In the genomic region with DNA sequence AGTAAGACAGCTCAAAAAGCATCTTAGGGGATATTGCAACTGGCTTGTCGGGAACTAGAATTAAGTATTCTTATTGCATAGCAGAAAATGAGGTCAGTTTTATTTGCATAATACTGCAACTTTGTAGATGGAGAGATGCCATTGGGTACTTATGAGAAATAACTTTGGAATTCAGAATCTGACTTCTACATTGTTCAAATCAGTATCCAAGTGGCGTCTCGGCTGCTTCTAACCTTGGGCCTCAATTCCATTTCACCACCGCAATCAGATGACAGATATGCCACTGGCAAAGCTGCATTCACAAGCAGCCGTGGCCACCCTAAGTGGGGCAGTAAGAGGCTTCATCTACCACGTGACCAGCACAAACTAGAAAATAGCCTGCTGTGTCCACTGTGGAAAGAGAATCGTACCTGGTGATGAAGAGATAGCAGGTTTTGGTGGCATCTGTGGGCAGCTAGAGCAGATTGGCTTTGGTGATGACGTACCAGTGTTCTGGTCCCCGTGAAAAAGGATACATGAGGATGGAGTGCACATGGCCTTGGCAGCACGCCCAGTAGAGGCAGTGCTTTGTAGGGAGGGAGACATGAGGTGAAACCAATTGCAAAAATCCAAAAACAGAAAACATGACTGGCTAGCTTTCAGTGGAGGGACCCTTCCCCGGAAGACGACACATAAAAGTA, we compare ENCODE assay signal across 7 cellular contexts.
DNase-seq lines count a peak whose midpoint lies in the region; ATAC-seq and TF ChIP-seq lines count a peak whose summit lies in the region.

No MANE protein-coding gene starts in this region.

- BruUV-seq in IMR-90 (replicated peaks; lab: Mats Ljungman, UMichigan), result no TSS peak

- H3K27me3 ChIP-seq in IMR-90 (ENCODE audit: control insufficient read depth, insufficient read depth, low read length) (no peaks in the 10 kb centered on the region), upper lobe of left lung (no peaks in the 10 kb centered on the region)

- no peaks in the 10 kb centered on the region for H3K27me3 Mint-ChIP-seq in naive thymus-derived CD8-positive, alpha-beta T cell

- H3K4ac ChIP-seq in IMR-90 (ENCODE audit: low read depth, low read length), result peak overlapping the region; percentile 33; the same call in 1 of the 2 replicates

- H4K91ac ChIP-seq in IMR-90 (ENCODE audit: insufficient read depth, low read depth, low read length), result no peak overlapping the region

- no peak overlapping the region; the same call in 1 of the 2 replicates for H2BK20ac ChIP-seq in IMR-90 (ENCODE audit: low read depth, low read length)

- peak in 1 of 4 donors; percentile 23 for TF ChIP-seq EP300 in upper lobe of left lung (IDR thresholded peaks at IDR 0.05)

- no peak overlapping the region for H3K9ac ChIP-seq in IMR-90 (ENCODE audit: low read depth, low read length)

- TF ChIP-seq POLR2A in IMR-90 (IDR thresholded peaks at IDR 0.05; ENCODE audit: low read depth, low read length) (no peak), upper lobe of left lung (IDR thresholded peaks at IDR 0.05) (no peak)

- no peak overlapping the region for H2AK9ac ChIP-seq in IMR-90 (replicated peaks; ENCODE audit: low read depth, low read length, poor library complexity)

- H2BK5ac ChIP-seq in IMR-90 (ENCODE audit: low read depth, low read length, poor library complexity, severe bottlenecking), result no peak overlapping the region

- in situ Hi-C loops in IMR-90 (cut with MboI; ENCODE audit: low sequenced_read_pairs), result no loop called here

- H3K4me3 ChIP-seq in IMR-90 (ENCODE audit: insufficient read depth, low read depth, low read length) (no peak overlapping the region), upper lobe of left lung (no peak overlapping the region)

- no peak overlapping the region for H3K4me3 Mint-ChIP-seq in naive thymus-derived CD8-positive, alpha-beta T cell

- CTCF ChIA-PET in IMR-90 (lab: Yijun Ruan, JAX), result interaction anchor here (1.0 to 1.6 kb wide), 2 partner anchors 10 to 21 kb away, joined by 5 read pairs; no protein-coding TSS in a partner anchor

- dilution Hi-C loops in IMR-90 (cut with HindIII; ENCODE audit: low sequenced_read_pairs, unreplicated experiment), result no loop called here

- no peaks in the 10 kb centered on the region for H3K4me1 Mint-ChIP-seq in naive thymus-derived CD8-positive, alpha-beta T cell

- H3K18ac ChIP-seq in IMR-90 (ENCODE audit: low read depth, low read length), result no peak overlapping the region; the same call in 1 of the 2 replicates

- H3K9me1 ChIP-seq in IMR-90 (ENCODE audit: insufficient read depth, low read length), result peaks cover 6% of the 10 kb centered on the region; the same call in 1 of the 2 replicates

- peak overlapping the region in 1 of 2 experiments; percentile 6; a peak in 1 of 4 replicates for H4K8ac ChIP-seq in IMR-90 (ENCODE audit: low read depth in 2 of 2, low read length in 2 of 2)

- no peak for TF ChIP-seq RAD21 in IMR-90 (IDR thresholded peaks at IDR 0.05; ENCODE audit: low read length)

- intact Hi-C loops in IMR-90 (cut with micrococcal nuclease) (no loop called here), Right ventricle myocardium superior (cut with DNase I) (no loop called here)

- 60% methylated on average over 2 of the region's 12 CpGs; no CpG with 5 or more reads in 1 of the 2 experiments for WGBS in IMR-90 (ENCODE audit: extremely low coverage in 2 of 2, insufficient read length in 1 of 2), 2 experiments
- WGBS in upper lobe of left lung, 2 donors, result 56 to 61% methylated on average over 12 of the region's 12 CpGs

- no peak overlapping the region for H3K23ac ChIP-seq in IMR-90 (ENCODE audit: low read depth, low read length)

- H3K27ac Mint-ChIP-seq in naive thymus-derived CD8-positive, alpha-beta T cell, result no peak overlapping the region

- ATAC-seq in IMR-90 (ENCODE audit: low read depth) (peak; percentile 67), Right ventricle myocardium superior (ENCODE audit: poor library complexity) (peak; percentile 57), upper lobe of left lung (ENCODE audit: low FRiP score in 2 of 2) (peak; percentile 54 to 70)
- no peak for ATAC-seq in naive thymus-derived CD8-positive, alpha-beta T cell

- no peaks in the 10 kb centered on the region for H3K9me3 Mint-ChIP-seq in naive thymus-derived CD8-positive, alpha-beta T cell

- no peak overlapping the region for H3K14ac ChIP-seq in IMR-90 (replicated peaks; ENCODE audit: low read depth, low read length)

- H3K27ac ChIP-seq in IMR-90 (ENCODE audit: insufficient read depth, low read length), result no peak overlapping the region
- H3K27ac ChIP-seq in upper lobe of left lung, result peak overlapping the region in 3 of 4 donors; percentile 17 to 47 (median 39)

- peak overlapping the region; percentile 39 for H2AFZ ChIP-seq in IMR-90 (replicated peaks; ENCODE audit: low read length, poor library complexity)

- H3K9me3 ChIP-seq in IMR-90 (ENCODE audit: control insufficient read depth, insufficient read depth, low read length), result no peaks in the 10 kb centered on the region
- H3K9me3 ChIP-seq in upper lobe of left lung, result no peaks in the 10 kb centered on the region

- peak overlapping the region; percentile 3; the same call in 1 of the 2 replicates for H3K4me2 ChIP-seq in IMR-90 (ENCODE audit: low read depth, low read length)

- H3K36me3 ChIP-seq in IMR-90 (ENCODE audit: control insufficient read depth, insufficient read depth, low read length) (no peaks in the 10 kb centered on the region), upper lobe of left lung (no peaks in the 10 kb centered on the region)

- no peaks in the 10 kb centered on the region for H3K79me1 ChIP-seq in IMR-90 (ENCODE audit: low read depth in 1 of 2, low read length in 2 of 2)

- peaks cover 4% of the 10 kb centered on the region for H3K4me1 ChIP-seq in IMR-90 (ENCODE audit: control insufficient read depth, insufficient read depth, low read length)
- H3K4me1 ChIP-seq in upper lobe of left lung, result peaks cover 0 to 6% (median 0%) of the 10 kb centered on the region in 4 donors

- H2BK120ac ChIP-seq in IMR-90 (ENCODE audit: low read depth, low read length), result no peak overlapping the region

- peak; percentile 81 for DNase-seq in IMR-90
- DNase-seq in SK-N-DZ (ENCODE audit: low spot score), result peak; percentile 22
- peak; percentile 87 for DNase-seq in Right ventricle myocardium superior
- peak in 1 of 2 donors; percentile 63 for DNase-seq in upper lobe of left lung
- no peak for DNase-seq in naive thymus-derived CD8-positive, alpha-beta T cell
- DNase-seq in effector CD8-positive, alpha-beta T cell (lab: John Stamatoyannopoulos, UW), result no peak
- no peak for DNase-seq in activated CD8-positive, alpha-beta memory T cell treated with anti-CD3 and anti-CD28 coated beads for 24 hours

- H3K56ac ChIP-seq in IMR-90 (ENCODE audit: extremely low read depth, insufficient read depth, low read length), result no peak overlapping the region

- no peak overlapping the region for H2BK15ac ChIP-seq in IMR-90 (ENCODE audit: low read depth, low read length)

- no peak overlapping the region for H4K5ac ChIP-seq in IMR-90 (ENCODE audit: low read depth, low read length)

- TF ChIP-seq CTCF in IMR-90 (conservative IDR thresholded peaks at IDR 0.05; ENCODE audit: low read depth, low read length) (no peak), upper lobe of left lung (IDR thresholded peaks at IDR 0.05) (no peak)

- no peaks in the 10 kb centered on the region for H4K20me1 ChIP-seq in IMR-90 (ENCODE audit: insufficient read depth, low read length)

- POLR2A ChIA-PET in IMR-90 (lab: Charles Lee; ENCODE audit: unreplicated experiment), result no interaction called here
- POLR2A ChIA-PET in naive thymus-derived CD8-positive, alpha-beta T cell (lab: Charles Lee), result no interaction called here

- H3K36me3 Mint-ChIP-seq in naive thymus-derived CD8-positive, alpha-beta T cell, result peaks cover 0 to 63% (median 17%) of the 10 kb centered on the region in 3 donors

- peak overlapping the region; percentile 36; the same call in 1 of the 2 replicates for H2AK5ac ChIP-seq in IMR-90 (ENCODE audit: low read depth, low read length)

TF ChIP-seq in IMR-90, 13 proteins besides CTCF, POLR2A, EP300 and RAD21:
- TF ChIP-seq CHD1 (IDR thresholded peaks at IDR 0.05; ENCODE audit: low read depth, low read length), result no peak
- TF ChIP-seq MXI1 (IDR thresholded peaks at IDR 0.05; ENCODE audit: borderline replicate concordance, low read depth, low read length), result no peak
- peak; percentile 76 for TF ChIP-seq CEBPB (IDR thresholded peaks at IDR 0.05; ENCODE audit: low read depth, low read length)
- TF ChIP-seq RFX5 (IDR thresholded peaks at IDR 0.05; ENCODE audit: low read depth, low read length), result no peak
- TF ChIP-seq FOS (IDR thresholded peaks at IDR 0.05; ENCODE audit: low read depth, low read length), result no peak
- TF ChIP-seq BHLHE40 (IDR thresholded peaks at IDR 0.05; ENCODE audit: low read depth, low read length), result no peak
- TF ChIP-seq MAZ (IDR thresholded peaks at IDR 0.05; ENCODE audit: borderline replicate concordance, low read depth, low read length), result no peak
- TF ChIP-seq, protein P1, sequence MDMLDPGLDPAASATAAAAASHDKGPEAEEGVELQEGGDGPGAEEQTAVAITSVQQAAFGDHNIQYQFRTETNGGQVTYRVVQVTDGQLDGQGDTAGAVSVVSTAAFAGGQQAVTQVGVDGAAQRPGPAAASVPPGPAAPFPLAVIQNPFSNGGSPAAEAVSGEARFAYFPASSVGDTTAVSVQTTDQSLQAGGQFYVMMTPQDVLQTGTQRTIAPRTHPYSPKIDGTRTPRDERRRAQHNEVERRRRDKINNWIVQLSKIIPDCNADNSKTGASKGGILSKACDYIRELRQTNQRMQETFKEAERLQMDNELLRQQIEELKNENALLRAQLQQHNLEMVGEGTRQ (IDR thresholded peaks at IDR 0.05; ENCODE audit: low read depth, low read length), result no peak
- TF ChIP-seq, protein P2, sequence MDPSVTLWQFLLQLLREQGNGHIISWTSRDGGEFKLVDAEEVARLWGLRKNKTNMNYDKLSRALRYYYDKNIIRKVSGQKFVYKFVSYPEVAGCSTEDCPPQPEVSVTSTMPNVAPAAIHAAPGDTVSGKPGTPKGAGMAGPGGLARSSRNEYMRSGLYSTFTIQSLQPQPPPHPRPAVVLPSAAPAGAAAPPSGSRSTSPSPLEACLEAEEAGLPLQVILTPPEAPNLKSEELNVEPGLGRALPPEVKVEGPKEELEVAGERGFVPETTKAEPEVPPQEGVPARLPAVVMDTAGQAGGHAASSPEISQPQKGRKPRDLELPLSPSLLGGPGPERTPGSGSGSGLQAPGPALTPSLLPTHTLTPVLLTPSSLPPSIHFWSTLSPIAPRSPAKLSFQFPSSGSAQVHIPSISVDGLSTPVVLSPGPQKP (IDR thresholded peaks at IDR 0.05; ENCODE audit: borderline replicate concordance, low read depth, low read length), result no peak

Comparison
In these comparisons a context has a peak if more than half of its experiments do, and no peak if none do; other contexts are left out.
1. ATAC-seq: peak in IMR-90 (single experiment), Right ventricle myocardium superior (single experiment) and upper lobe of left lung (2 of 2); none in naive thymus-derived CD8-positive, alpha-beta T cell (0 of 2).
2. DNase-seq: peak in IMR-90 (single experiment), SK-N-DZ (single experiment) and Right ventricle myocardium superior (single experiment); none in naive thymus-derived CD8-positive, alpha-beta T cell (0 of 10), effector CD8-positive, alpha-beta T cell (single experiment) and activated CD8-positive, alpha-beta memory T cell treated with anti-CD3 and anti-CD28 coated beads for 24 hours (single experiment).